8 cellular contexts compared by ENCODE assay signal in genomic region chr5:173283318-173284288, GRCh38. TPM values are rescaled to one million over a fixed set of nuclear protein-coding genes. Genes with fewer than 3 reads are reported as not detected.
A peak's percentile ranks its signal among the peaks of the same experiment; 100 is the strongest.
DNase-seq lines count a peak whose midpoint lies in the region; ATAC-seq and TF ChIP-seq lines count a peak whose summit lies in the region.

No MANE protein-coding gene starts in this region.

- ATAC-seq in GM21367 (IDR thresholded peaks at IDR 0.05; ENCODE audit: unreplicated experiment) (peak; percentile 83), Panc1 (peak; percentile 96)
- peak; percentile 83 for ATAC-seq in activated T-helper 17 cell treated with anti-CD3 and anti-CD28 coated beads, Interleukin-2, amount 50 U/mL, for 72 hours (replicated peaks)

- peak overlapping the region; percentile 38 for H3K4me3 Mint-ChIP-seq in activated T-helper 17 cell treated with anti-CD3 and anti-CD28 coated beads, Interleukin-2, amount 50 U/mL, for 72 hours

- WGBS in tibial nerve, 2 donors = 2 to 6% methylated on average over 44 to 45 of the region's 45 CpGs

- H3K36me3 ChIP-seq in Panc1 (ENCODE audit: control insufficient read depth, insufficient read depth, low read length) = no peaks in the 10 kb centered on the region
- H3K36me3 ChIP-seq in osteoblast (ENCODE audit: insufficient read depth, low read length) = no peaks in the 10 kb centered on the region
- H3K36me3 ChIP-seq in tibial nerve = no peaks in the 10 kb centered on the region

- peaks cover 9% of the 10 kb centered on the region for H3K4me1 Mint-ChIP-seq in activated T-helper 17 cell treated with anti-CD3 and anti-CD28 coated beads, Interleukin-2, amount 50 U/mL, for 72 hours

- DNase-seq in Caki2 (ENCODE audit: low read depth) = peak; percentile 87
- peak; percentile 47 for DNase-seq in HS-27A (ENCODE audit: low read depth)
- no peak for DNase-seq in Panc1 (ENCODE audit: low read depth, low spot score)
- peak; percentile 29 for DNase-seq in fibroblast of the conjunctiva (ENCODE audit: low read depth)
- DNase-seq in osteoblast (ENCODE audit: insufficient read length, low spot score, missing footprints) = peak; percentile 97
- DNase-seq in tibial nerve (ENCODE audit: low spot score in 2 of 2) = peak; percentile 19 to 23

- TF ChIP-seq EP300 in tibial nerve (IDR thresholded peaks at IDR 0.05) = peak in 1 of 2 donors; percentile 6

- peak overlapping the region; percentile 84 for H3K4me2 ChIP-seq in osteoblast (ENCODE audit: insufficient read depth, low read length)

- no peak for TF ChIP-seq POLR2A in tibial nerve (IDR thresholded peaks at IDR 0.05)

- peak overlapping the region; percentile 88 for H2AFZ ChIP-seq in osteoblast (ENCODE audit: low read length)

- H4K20me1 ChIP-seq in osteoblast (ENCODE audit: insufficient read depth, low read length) = no peaks in the 10 kb centered on the region

- H3K27me3 Mint-ChIP-seq in activated T-helper 17 cell treated with anti-CD3 and anti-CD28 coated beads, Interleukin-2, amount 50 U/mL, for 72 hours = peaks cover 63% of the 10 kb centered on the region

- H3K9me3 Mint-ChIP-seq in activated T-helper 17 cell treated with anti-CD3 and anti-CD28 coated beads, Interleukin-2, amount 50 U/mL, for 72 hours = peaks cover 4% of the 10 kb centered on the region

- intact Hi-C loops in Panc1 (cut with micrococcal nuclease; ENCODE audit: unreplicated experiment) = loop anchor here (2.0 to 5.0 kb wide), 3 partner anchors 117 to 576 kb away; no protein-coding TSS in a partner anchor

- TF ChIP-seq CTCF in Panc1 (IDR thresholded peaks at IDR 0.05) (peak; percentile 93), osteoblast (IDR thresholded peaks at IDR 0.05; ENCODE audit: extremely low read depth, low read depth, low read length) (peak; percentile 62), tibial nerve (IDR thresholded peaks at IDR 0.05) (peak; percentile 47 to 74 (median 60))

- H3K27ac Mint-ChIP-seq in activated T-helper 17 cell treated with anti-CD3 and anti-CD28 coated beads, Interleukin-2, amount 50 U/mL, for 72 hours = no peak overlapping the region

- CTCF ChIA-PET in Panc1 (lab: Charles Lee) = interaction anchor here (0.9 kb wide), 1 partner anchor 572 kb away, joined by 3 read pairs; no protein-coding TSS in a partner anchor

- H3K36me3 Mint-ChIP-seq in activated T-helper 17 cell treated with anti-CD3 and anti-CD28 coated beads, Interleukin-2, amount 50 U/mL, for 72 hours (ENCODE audit: low read depth) = no peaks in the 10 kb centered on the region

- no peaks in the 10 kb centered on the region for H3K27me3 ChIP-seq in Panc1 (ENCODE audit: control insufficient read depth, insufficient read depth, low read length)
- peaks cover 29% of the 10 kb centered on the region for H3K27me3 ChIP-seq in osteoblast (ENCODE audit: insufficient read depth, low read length)
- H3K27me3 ChIP-seq in tibial nerve = peaks cover 0 to 52% of the 10 kb centered on the region in 2 donors

- H3K9me3 ChIP-seq in Panc1 (ENCODE audit: control insufficient read depth, insufficient read depth, low read depth, low read length) (no peaks in the 10 kb centered on the region), osteoblast (ENCODE audit: low read depth, low read length) (no peaks in the 10 kb centered on the region), tibial nerve (no peaks in the 10 kb centered on the region)

- H3K4me3 ChIP-seq in Panc1 (ENCODE audit: low read depth in 2 of 2, low read length in 2 of 2) (peak overlapping the region; percentile 21 to 52), osteoblast (ENCODE audit: insufficient read depth, low read length) (peak overlapping the region; percentile 64), tibial nerve (peak overlapping the region in 2 of 4 donors; percentile 21 to 39)

- H3K79me2 ChIP-seq in osteoblast (ENCODE audit: insufficient read depth, low read length) = no peaks in the 10 kb centered on the region

- BruUV-seq in Panc1 (replicated peaks; lab: Mats Ljungman, UMichigan) = no TSS peak

- no peak overlapping the region for H3K27ac ChIP-seq in Panc1 (ENCODE audit: low read length)
- no peak overlapping the region for H3K27ac ChIP-seq in osteoblast (ENCODE audit: low read depth, low read length)
- H3K27ac ChIP-seq in tibial nerve = no peak overlapping the region

- in situ Hi-C loops in Caki2 (cut with HindIII; ENCODE audit: low pct_unique_long_range_greater_than_20kb, low sequenced_read_pairs) = no loop called here
- in situ Hi-C loops in Panc1 (cut with HindIII; ENCODE audit: low pct_unique_long_range_greater_than_20kb, low sequenced_read_pairs) = no loop called here

- H3K4me1 ChIP-seq in Panc1 (ENCODE audit: control insufficient read depth, insufficient read depth, low read length) (no peaks in the 10 kb centered on the region), osteoblast (ENCODE audit: insufficient read depth, low read length) (peaks cover 7% of the 10 kb centered on the region), tibial nerve (peaks cover 0 to 11% (median 4%) of the 10 kb centered on the region in 4 donors)

- POLR2A ChIA-PET in Panc1 (lab: Charles Lee) = no interaction called here

RNA-seq across cellular contexts. Expression of gene STC2, which starts 44.6 kb away (rescaled TPM):
- total RNA-seq in Caki2 (2014; rRNA removed; shearing (Covaris generic); ENCODE audit: low replicate concordance) = 25.5 and 92.7 TPM in 2 replicates
- total RNA-seq in Panc1 (2021; ENCODE audit: unreplicated experiment) (32.2 TPM), osteoblast (431 and 558 TPM in 2 replicates), tibial nerve (1 to 10 TPM in 3 of 4 donors, under 1 TPM in 1; 0.90 to 3.9 (median 1.2) TPM)
- 87.0 TPM for polyA plus RNA-seq in Panc1 (2012; ENCODE audit: insufficient read length)
- total RNA-seq in activated T-helper 17 cell treated with anti-CD3 and anti-CD28 coated beads, Interleukin-2, amount 50 U/mL, for 72 hours = 1 to 10 TPM; 4.3 to 6.2 TPM

RNA-seq across cellular contexts. Expression of gene NKX2-5, which starts 48.6 kb away (rescaled TPM):
- total RNA-seq in Caki2 (2014; rRNA removed; shearing (Covaris generic); ENCODE audit: low replicate concordance) = 9.9 and 13.2 TPM in 2 replicates
- total RNA-seq in Panc1 (2021; ENCODE audit: unreplicated experiment) (not detected), osteoblast (under 0.01 TPM in 1 of 2 replicates, not detected in the other), tibial nerve (not detected)
- polyA plus RNA-seq in Panc1 (2012; ENCODE audit: insufficient read length) = not detected
- total RNA-seq in activated T-helper 17 cell treated with anti-CD3 and anti-CD28 coated beads, Interleukin-2, amount 50 U/mL, for 72 hours = not detected

Comparison
In these comparisons a context has a peak if more than half of its experiments do, and no peak if none do; other contexts are left out.
1. RNA of gene NKX2-5, which starts 48.6 kb away (total RNA-seq): 9.9 to 13.2 TPM in Caki2; not detected in activated T-helper 17 cell treated with anti-CD3 and anti-CD28 coated beads, Interleukin-2, amount 50 U/mL, for 72 hours, not detected in Panc1 (single experiment), under 0.01 TPM in osteoblast and not detected in tibial nerve; every median in the first group is over 10 times any median in the second.
2. Peak in every context shown above with its lines, with median percentiles within 50 percentile points of each other: ATAC-seq and CTCF ChIP-seq.